Comparison of ENCODE assay signal across 25 cellular contexts in the genomic region with DNA sequence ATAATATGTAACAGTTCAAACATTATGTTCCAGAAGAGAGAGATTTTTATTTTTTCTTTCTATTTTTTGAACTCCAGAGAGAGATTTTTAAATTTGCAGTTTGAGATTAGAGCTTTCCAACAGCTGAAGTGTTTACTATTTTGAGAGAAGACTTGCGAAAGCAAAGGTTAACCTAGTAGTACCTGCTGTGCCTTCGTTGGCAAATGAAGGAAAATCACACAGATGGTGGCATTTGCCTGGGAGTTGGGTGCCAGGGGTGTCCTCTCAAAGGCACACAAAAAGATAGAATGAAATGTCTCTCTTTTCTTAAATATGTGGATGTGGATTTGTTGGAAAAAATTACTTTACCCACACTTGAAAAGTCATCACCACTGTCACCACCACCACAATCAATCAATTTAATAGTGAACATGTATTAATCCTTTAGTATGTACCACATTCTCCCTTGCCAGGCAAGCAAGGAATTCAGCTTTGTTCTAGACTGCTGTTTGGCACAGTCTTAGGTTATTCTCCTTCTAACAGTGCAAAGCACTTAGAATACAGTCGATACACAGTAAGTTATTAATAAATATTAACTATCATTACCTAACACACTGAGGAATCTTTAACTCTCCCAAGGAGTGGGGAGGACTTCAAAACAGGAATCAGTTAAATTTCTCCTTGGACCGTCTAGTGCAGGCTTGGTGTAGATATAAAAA.
"Had no signal": no experiment of that assay in that cellular context is flagged by ENCODE, and none has a peak within 500 bp of the region (broad histone marks: within the 10 kb centered on the region; RNA-seq: fewer than 3 reads in every experiment).

No MANE protein-coding gene starts in this region.

- H3K4me1 ChIP-seq: adrenal gland had no signal

- H3K9me3 ChIP-seq: adrenal gland had no signal

- ATAC-seq: activated CD4-positive, CD25-positive, alpha-beta regulatory T cell treated with anti-CD3 and anti-CD28 coated beads, Interleukin-2, amount 50 U/mL, for 24 hours; activated CD8-positive, alpha-beta T cell treated with anti-CD3 and anti-CD28 coated beads, Interleukin-2, amount 10 ng/mL, durations not matched to agents 7 days and 5 days; K562; Panc1 had no signal

- H3K4me3 ChIP-seq: adrenal gland, K562 had no signal

- H3K9me3 Mint-ChIP-seq: activated naive CD8-positive, alpha-beta T cell treated with anti-CD3 and anti-CD28 coated beads, Interleukin-2, amount 10 ng/mL, durations not matched to agents 7 days and 5 days had no signal

- H3K4me3 Mint-ChIP-seq: activated CD8-positive, alpha-beta T cell treated with anti-CD3 and anti-CD28 coated beads, Interleukin-2, amount 10 ng/mL, durations not matched to agents 7 days and 5 days; activated naive CD8-positive, alpha-beta T cell treated with anti-CD3 and anti-CD28 coated beads, Interleukin-2, amount 10 ng/mL, durations not matched to agents 7 days and 5 days; T-helper 1 cell treated with Interleukin-12 subunit alpha and Interleukin-12 subunit beta and Interleukin-4 antibody, amounts not matched to agents 30 μg/mL and 1 μg/mL, for 36 hours had no signal

- H3K27me3 Mint-ChIP-seq: activated naive CD8-positive, alpha-beta T cell treated with anti-CD3 and anti-CD28 coated beads, Interleukin-2, amount 10 ng/mL, durations not matched to agents 7 days and 5 days had no signal

- H3K4me1 Mint-ChIP-seq: activated naive CD8-positive, alpha-beta T cell treated with anti-CD3 and anti-CD28 coated beads, Interleukin-2, amount 10 ng/mL, durations not matched to agents 7 days and 5 days had no signal

- DNase-seq: activated CD4-positive, alpha-beta T cell treated with anti-CD3 and anti-CD28 coated beads for 4 hours; activated CD4-positive, alpha-beta T cell treated with anti-CD3 and anti-CD28 coated beads, Interleukin-2, amount 50 U/mL, for 4 hours; activated CD8-positive, alpha-beta memory T cell treated with anti-CD3 and anti-CD28 coated beads, Interleukin-2, amount 50 U/mL, for 48 hours; activated CD8-positive, alpha-beta T cell treated with anti-CD3 and anti-CD28 coated beads, Interleukin-2, amount 10 ng/mL, durations not matched to agents 7 days and 5 days; activated naive CD4-positive, alpha-beta T cell treated with anti-CD3 and anti-CD28 coated beads, Interleukin-2, amount 50 U/mL, for 16 hours; activated naive CD8-positive, alpha-beta T cell treated with anti-CD3 and anti-CD28 coated beads, Interleukin-2, amount 10 ng/mL, durations not matched to agents 7 days and 5 days; activated T-cell treated with anti-CD3 and anti-CD28 coated beads, Interleukin-2, amount 50 U/mL, for 1 hour; adrenal gland; Karpas-422; MM.1S; NCI-H1105; NCI-H1436; NCI-H1694 treated with DMSO at 0.1 percent for 48 hours; NCI-H2029 treated with DMSO at 0.1 percent for 48 hours; NCI-H345; NCI-H510A; NCI-H526 treated with DMSO at 0.1 percent for 48 hours; NCI-H82; OCI-M1; SHP77 treated with DMSO at 0.1 percent for 48 hours had no signal

- H3K36me3 ChIP-seq: adrenal gland had no signal

- H3K36me3 Mint-ChIP-seq: activated naive CD8-positive, alpha-beta T cell treated with anti-CD3 and anti-CD28 coated beads, Interleukin-2, amount 10 ng/mL, durations not matched to agents 7 days and 5 days had no signal

- H3K27ac Mint-ChIP-seq: activated CD8-positive, alpha-beta T cell treated with anti-CD3 and anti-CD28 coated beads, Interleukin-2, amount 10 ng/mL, durations not matched to agents 7 days and 5 days; activated naive CD8-positive, alpha-beta T cell treated with anti-CD3 and anti-CD28 coated beads, Interleukin-2, amount 10 ng/mL, durations not matched to agents 7 days and 5 days; T-helper 1 cell treated with Interleukin-12 subunit alpha and Interleukin-12 subunit beta and Interleukin-4 antibody, amounts not matched to agents 30 μg/mL and 1 μg/mL, for 36 hours had no signal

- H3K27me3 ChIP-seq: adrenal gland had no signal

- H3K27ac ChIP-seq: adrenal gland, RWPE1 had no signal
